ENCODE assay signal across 2 cellular contexts in genomic region chr3:59423707-59424106, GRCh38.
TF ChIP-seq lines count a peak whose summit lies in the region.

No MANE protein-coding gene starts in this region.

TF ChIP-seq in GM12878, 131 proteins besides CTCF, POLR2A, EP300 and RAD21 (continued from another document):
- no peak for TF ChIP-seq KAT2A (conservative IDR thresholded peaks at IDR 0.05; ENCODE audit: control insufficient read depth, low read depth, low read length)
- no peak for TF ChIP-seq NR2C2 (IDR thresholded peaks at IDR 0.05; ENCODE audit: borderline replicate concordance, control insufficient read depth, insufficient read length, low read depth)
- no peak for TF ChIP-seq NFYA (IDR thresholded peaks at IDR 0.05; ENCODE audit: borderline replicate concordance, low read depth, low read length)
- no peak for TF ChIP-seq SMC3 (IDR thresholded peaks at IDR 0.05; ENCODE audit: borderline replicate concordance, low read length)
- TF ChIP-seq PBX3 (IDR thresholded peaks at IDR 0.05; ENCODE audit: insufficient replicate concordance, low read depth, low read length): no peak

TF ChIP-seq in GM12891, 5 proteins besides CTCF, POLR2A, EP300 and RAD21 (continued from another document):
- TF ChIP-seq PAX5 (IDR thresholded peaks at IDR 0.05; ENCODE audit: insufficient read depth, low read length, severe bottlenecking) (no peak), POLR2AphosphoS5 (IDR thresholded peaks at IDR 0.05; ENCODE audit: low read depth, low read length) (no peak), SPI1 (IDR thresholded peaks at IDR 0.05; ENCODE audit: low read depth, low read length) (no peak)
